ENCODE assay signal across 15 cellular contexts in genomic region chr11:113831314-113831713, GRCh38. TPM values are rescaled to one million over a fixed set of nuclear protein-coding genes. Genes with fewer than 3 reads are reported as not detected.
DNase-seq lines count a peak whose midpoint lies in the region; ATAC-seq lines count a peak whose summit lies in the region.
"Had no signal": no experiment of that assay in that cellular context is flagged by ENCODE, and none has a peak within 500 bp of the region (broad histone marks: within the 10 kb centered on the region; RNA-seq: fewer than 3 reads in every experiment).

No MANE protein-coding gene starts in this region.

- H2AFZ ChIP-seq in neuronal stem cell (ENCODE audit: low read length): no peak overlapping the region

- intact Hi-C loops in sciatic nerve (cut with DNase I): loop anchor here (5.0 kb wide), 1 partner anchor 1451 kb away; no protein-coding TSS in a partner anchor

- no peak overlapping the region for H2BK5ac ChIP-seq in neuronal stem cell (ENCODE audit: low read length)

- DNase-seq in memory B cell (ENCODE audit: low spot score in 2 of 2): peak in 1 of 2 donors; percentile 5
- no peak for DNase-seq in sciatic nerve (ENCODE audit: low spot score)
- DNase-seq in amygdala (lab: John Stamatoyannopoulos, UW): no peak
- DNase-seq in neuronal stem cell (ENCODE audit: low spot score): no peak
- DNase-seq: DMS79; islet precursor cell; NCI-H146; RPMI8226; stimulated activated CD4-positive, alpha-beta T cell treated with anti-CD3 and anti-CD28 coated beads, Interleukin-4, amount 100 ng/mL, for 1 hour had no signal

- no peak overlapping the region for H3K14ac ChIP-seq in neuronal stem cell (ENCODE audit: low read length)

- no peaks in the 10 kb centered on the region for H3K27me3 Mint-ChIP-seq in memory B cell

- H3K9ac ChIP-seq in neuronal stem cell (ENCODE audit: low read depth, low read length, poor library complexity): no peak overlapping the region

- H2BK120ac ChIP-seq in neuronal stem cell (ENCODE audit: low read depth, low read length): no peak overlapping the region

- no peak overlapping the region for H3K4ac ChIP-seq in neuronal stem cell (ENCODE audit: low read length)

- H2BK12ac ChIP-seq in neuronal stem cell (ENCODE audit: low read length): no peak overlapping the region

- peak overlapping the region; percentile 68 for H3K4me3 Mint-ChIP-seq in memory B cell

- H3K27ac Mint-ChIP-seq in memory B cell: peak overlapping the region; percentile 85

- H3K36me3 ChIP-seq in neuronal stem cell (replicated peaks in 1 of 2; ENCODE audit: control insufficient read depth in 2 of 2, insufficient read depth in 2 of 2, low read length in 2 of 2): peaks cover 6 to 100% of the 10 kb centered on the region in 2 donors
- H3K36me3 ChIP-seq: thoracic aorta had no signal

- H4K8ac ChIP-seq in neuronal stem cell (ENCODE audit: low read depth, low read length): no peak overlapping the region

- no CpG with 5 or more reads among the region's 4 CpGs for WGBS in neuronal stem cell (ENCODE audit: extremely low coverage in 2 of 2, insufficient read length in 2 of 2, insufficient replicate concordance in 1 of 2), 2 donors

- no peak overlapping the region for H3K23ac ChIP-seq in neuronal stem cell (ENCODE audit: low read depth, low read length, poor library complexity)

- H3K79me1 ChIP-seq in neuronal stem cell (ENCODE audit: low read depth, low read length): no peaks in the 10 kb centered on the region

- H3K9me3 Mint-ChIP-seq in memory B cell: no peaks in the 10 kb centered on the region

- H3K4me1 Mint-ChIP-seq in memory B cell: peaks cover 11% of the 10 kb centered on the region

- ATAC-seq in GM18907 (IDR thresholded peaks at IDR 0.05; ENCODE audit: unreplicated experiment) (peak; percentile 93), GM21526 (IDR thresholded peaks at IDR 0.05; ENCODE audit: low FRiP score, unreplicated experiment) (peak; percentile 86), HG03103 (IDR thresholded peaks at IDR 0.05; ENCODE audit: low read depth, unreplicated experiment) (peak; percentile 96), memory B cell (ENCODE audit: low read depth) (peak; percentile 99), sciatic nerve (no peak)
- ATAC-seq: activated CD4-positive, CD25-positive, alpha-beta regulatory T cell treated with anti-CD3 and anti-CD28 coated beads, Interleukin-2, amount 50 U/mL, for 24 hours had no signal

- no peak overlapping the region for H3K4me3 ChIP-seq in neuronal stem cell (ENCODE audit: low read length in 2 of 2)
- H3K4me3 ChIP-seq: esophagus muscularis mucosa, thoracic aorta had no signal

- H3K9me3 ChIP-seq in neuronal stem cell (replicated peaks in 1 of 2; ENCODE audit: control insufficient read depth in 2 of 2, insufficient read depth in 1 of 2, low read depth in 1 of 2, low read length in 2 of 2): no peaks in the 10 kb centered on the region
- H3K9me3 ChIP-seq: esophagus muscularis mucosa, thoracic aorta had no signal

- no peak overlapping the region for H4K91ac ChIP-seq in neuronal stem cell (ENCODE audit: low read depth, low read length, poor library complexity)

- no peak overlapping the region for H3K27ac ChIP-seq in neuronal stem cell (replicated peaks; ENCODE audit: low read length)
- H3K27ac ChIP-seq: esophagus muscularis mucosa, thoracic aorta had no signal

- no peaks in the 10 kb centered on the region for H3K27me3 ChIP-seq in neuronal stem cell (ENCODE audit: control insufficient read depth in 3 of 3, insufficient read depth in 3 of 3, low read depth in 1 of 3, low read length in 3 of 3)
- H3K27me3 ChIP-seq: esophagus muscularis mucosa had no signal

- H2AK5ac ChIP-seq in neuronal stem cell (ENCODE audit: low read depth, low read length): no peak overlapping the region

- H2BK15ac ChIP-seq in neuronal stem cell (ENCODE audit: low read length): no peak overlapping the region

- H3K4me2 ChIP-seq in neuronal stem cell (ENCODE audit: insufficient read depth, low read length, poor library complexity, severe bottlenecking): no peak overlapping the region

- H3K36me3 Mint-ChIP-seq in memory B cell: peaks cover 21% of the 10 kb centered on the region

- H3K4me1 ChIP-seq in neuronal stem cell (ENCODE audit: control insufficient read depth in 2 of 2, insufficient read depth in 1 of 2, low read depth in 1 of 2, low read length in 2 of 2): peaks cover 0 to 8% of the 10 kb centered on the region in 2 donors
- H3K4me1 ChIP-seq: esophagus muscularis mucosa had no signal

- no peak overlapping the region for H3K18ac ChIP-seq in neuronal stem cell (ENCODE audit: low read length)

RNA-seq across cellular contexts. Expression of gene USP28, which starts 44.1 kb away (rescaled TPM):
- total RNA-seq in sciatic nerve: 23.0 TPM
- polyA plus RNA-seq in neuronal stem cell (2013, experiment 1 of 2): 16.2 TPM
- polyA plus RNA-seq in neuronal stem cell (2013, experiment 2 of 2): 16.8 TPM

RNA-seq across cellular contexts. Expression of gene CLDN25, which starts 51.7 kb away (rescaled TPM):
- not detected for total RNA-seq in sciatic nerve
- polyA plus RNA-seq in neuronal stem cell (2013, experiment 1 of 2): not detected
- polyA plus RNA-seq in neuronal stem cell (2013, experiment 2 of 2): not detected
- total RNA-seq: esophagus muscularis mucosa, thoracic aorta had no signal

RNA-seq across cellular contexts. Expression of gene ZW10, which starts 57.8 kb away (rescaled TPM):
- 11.6 TPM for total RNA-seq in sciatic nerve
- polyA plus RNA-seq in neuronal stem cell (2013, experiment 1 of 2): 10.7 TPM
- polyA plus RNA-seq in neuronal stem cell (2013, experiment 2 of 2): 10.8 TPM
